Comparison of ENCODE assay signal across 8 cellular contexts in genomic region chr3:94069242-94069813, GRCh38. TPM values are rescaled to one million over a fixed set of nuclear protein-coding genes. Genes with fewer than 3 reads are reported as not detected.
DNase-seq lines count a peak whose midpoint lies in the region; ATAC-seq, FAIRE-seq and TF ChIP-seq lines count a peak whose summit lies in the region.

No MANE protein-coding gene starts in this region.

- TF ChIP-seq POLR2A in erythroblast (IDR thresholded peaks at IDR 0.05; ENCODE audit: low read length), result no peak

- peaks cover 5% of the 10 kb centered on the region for H3K79me2 ChIP-seq in PC-3 (ENCODE audit: low read length)

- peak; percentile 90 for FAIRE-seq in small intestine (lab: Jason Lieb, UNC)

- peak; percentile 83 for TF ChIP-seq CTCF in PC-3 (conservative IDR thresholded peaks at IDR 0.05; ENCODE audit: low read depth, low read length)
- TF ChIP-seq CTCF in WTC11 (IDR thresholded peaks at IDR 0.05), result no peak

- H3K36me3 ChIP-seq in PC-3 (ENCODE audit: low read depth, low read length) (0 out of 2 replicates have a peak, but pooled peaks cover 10% of the 10 kb centered on the region), small intestine (ENCODE audit: control insufficient read depth in 2 of 2, insufficient read depth in 2 of 2, low read length in 2 of 2) (peaks cover 2 to 8% of the 10 kb centered on the region in 2 donors)

- peaks cover 6% of the 10 kb centered on the region for H3K9me3 Mint-ChIP-seq in activated naive CD8-positive, alpha-beta T cell treated with anti-CD3 and anti-CD28 coated beads, Interleukin-2, amount 10 ng/mL, durations not matched to agents 7 days and 5 days
- peaks cover 3% of the 10 kb centered on the region for H3K9me3 Mint-ChIP-seq in activated naive CD8-positive, alpha-beta T cell treated with anti-CD3 and anti-CD28 coated beads for 36 hours
- peaks cover 5% of the 10 kb centered on the region for H3K9me3 Mint-ChIP-seq in WTC11

- H3K9me3 ChIP-seq in PC-3 (ENCODE audit: low read length), result no peaks in the 10 kb centered on the region
- H3K9me3 ChIP-seq in small intestine (ENCODE audit: control insufficient read depth, low read depth), result no peaks in the 10 kb centered on the region

- WGBS in small intestine, 3 donors, result 33 to 51% (median 39%) methylated on average over 4 of the region's 4 CpGs

- H3K4me1 Mint-ChIP-seq in activated naive CD8-positive, alpha-beta T cell treated with anti-CD3 and anti-CD28 coated beads, Interleukin-2, amount 10 ng/mL, durations not matched to agents 7 days and 5 days, result peaks cover 47% of the 10 kb centered on the region
- H3K4me1 Mint-ChIP-seq in activated naive CD8-positive, alpha-beta T cell treated with anti-CD3 and anti-CD28 coated beads for 36 hours, result peaks cover 59% of the 10 kb centered on the region
- H3K4me1 Mint-ChIP-seq in WTC11, result no peaks in the 10 kb centered on the region

- H3F3A ChIP-seq in PC-3 (ENCODE audit: low read length, unreplicated experiment), result no peaks in the 10 kb centered on the region

- CTCF ChIA-PET in PC-3 (lab: Charles Lee), result interaction anchor here (0.5 to 1.2 kb wide), 8 partner anchors 18 to 228 kb away, joined by 3 to 8 read pairs (median 3); no protein-coding TSS in a partner anchor
- CTCF ChIA-PET in WTC11 (lab: Charles Lee), result interaction anchor here (0.5 to 1.0 kb wide), 8 partner anchors 11 to 75 kb away, joined by 3 to 5 read pairs (median 4); no protein-coding TSS in a partner anchor

- no peaks in the 10 kb centered on the region for H4K20me1 ChIP-seq in PC-3 (ENCODE audit: low read length)

- H3K4me2 ChIP-seq in PC-3 (ENCODE audit: low read length), result no peak overlapping the region

- POLR2A ChIA-PET in activated naive CD8-positive, alpha-beta T cell treated with anti-CD3 and anti-CD28 coated beads, Interleukin-2, amount 10 ng/mL, durations not matched to agents 7 days and 5 days (lab: Charles Lee), result no interaction called here
- POLR2A ChIA-PET in PC-3 (lab: Charles Lee; ENCODE audit: unreplicated experiment), result no interaction called here
- POLR2A ChIA-PET in WTC11 (lab: Charles Lee), result no interaction called here

- H3K9me2 ChIP-seq in PC-3 (replicated peaks; ENCODE audit: low read length), result no peaks in the 10 kb centered on the region

- no peak overlapping the region for H3K9ac ChIP-seq in PC-3 (ENCODE audit: low read length)

- intact Hi-C loops in PC-3 (cut with micrococcal nuclease), result loop anchor here (1.0 to 5.0 kb wide), 2 partner anchors 65 to 227 kb away; no protein-coding TSS in a partner anchor

- H3K27me3 ChIP-seq in PC-3 (ENCODE audit: low read length) (no peaks in the 10 kb centered on the region), small intestine (ENCODE audit: control insufficient read depth in 2 of 2, insufficient read depth in 2 of 2, low read length in 2 of 2) (no peaks in the 10 kb centered on the region)

- H3K27ac Mint-ChIP-seq in activated naive CD8-positive, alpha-beta T cell treated with anti-CD3 and anti-CD28 coated beads, Interleukin-2, amount 10 ng/mL, durations not matched to agents 7 days and 5 days, result peak overlapping the region; percentile 7
- H3K27ac Mint-ChIP-seq in activated naive CD8-positive, alpha-beta T cell treated with anti-CD3 and anti-CD28 coated beads for 36 hours, result no peak overlapping the region
- no peak overlapping the region for H3K27ac Mint-ChIP-seq in WTC11

- no peak overlapping the region for H3K4me3 Mint-ChIP-seq in activated naive CD8-positive, alpha-beta T cell treated with anti-CD3 and anti-CD28 coated beads, Interleukin-2, amount 10 ng/mL, durations not matched to agents 7 days and 5 days
- H3K4me3 Mint-ChIP-seq in activated naive CD8-positive, alpha-beta T cell treated with anti-CD3 and anti-CD28 coated beads for 36 hours, result no peak overlapping the region
- no peak overlapping the region for H3K4me3 Mint-ChIP-seq in WTC11

- H3K27ac ChIP-seq in PC-3 (ENCODE audit: low read length) (no peak overlapping the region), small intestine (ENCODE audit: low read depth in 1 of 2, low read length in 1 of 2) (no peak overlapping the region)

- peaks cover 51% of the 10 kb centered on the region for H3K36me3 Mint-ChIP-seq in activated naive CD8-positive, alpha-beta T cell treated with anti-CD3 and anti-CD28 coated beads, Interleukin-2, amount 10 ng/mL, durations not matched to agents 7 days and 5 days
- peaks cover 58% of the 10 kb centered on the region for H3K36me3 Mint-ChIP-seq in activated naive CD8-positive, alpha-beta T cell treated with anti-CD3 and anti-CD28 coated beads for 36 hours
- H3K36me3 Mint-ChIP-seq in WTC11, result peaks cover 13% of the 10 kb centered on the region

- ATAC-seq in activated naive CD8-positive, alpha-beta T cell treated with anti-CD3 and anti-CD28 coated beads, Interleukin-2, amount 10 ng/mL, durations not matched to agents 7 days and 5 days (ENCODE audit: low read depth), result no peak
- peak; percentile 24; the same call in 1 of the 2 replicates for ATAC-seq in PC-3
- no peak for ATAC-seq in GM21825 (IDR thresholded peaks at IDR 0.05; ENCODE audit: unreplicated experiment)
- no peak for ATAC-seq in WTC11

- H3K27me3 Mint-ChIP-seq in activated naive CD8-positive, alpha-beta T cell treated with anti-CD3 and anti-CD28 coated beads, Interleukin-2, amount 10 ng/mL, durations not matched to agents 7 days and 5 days, result no peaks in the 10 kb centered on the region
- H3K27me3 Mint-ChIP-seq in activated naive CD8-positive, alpha-beta T cell treated with anti-CD3 and anti-CD28 coated beads for 36 hours, result no peaks in the 10 kb centered on the region
- no peaks in the 10 kb centered on the region for H3K27me3 Mint-ChIP-seq in WTC11 (ENCODE audit: low read depth)

- no TSS peak for BruUV-seq in PC-3 (replicated peaks; lab: Mats Ljungman, UMichigan)

- H3K4me3 ChIP-seq in PC-3 (ENCODE audit: low read length) (no peak overlapping the region), small intestine (ENCODE audit: low read depth in 1 of 2, low read length in 2 of 2) (no peak overlapping the region)

- H3K4me1 ChIP-seq in PC-3 (ENCODE audit: insufficient read depth, low read length), result peaks cover 6% of the 10 kb centered on the region
- H3K4me1 ChIP-seq in small intestine (ENCODE audit: control insufficient read depth in 2 of 2, insufficient read depth in 1 of 2, low read depth in 1 of 2, low read length in 1 of 2), result peaks cover 0 to 2% of the 10 kb centered on the region in 2 donors

- no peak overlapping the region for H2AFZ ChIP-seq in PC-3 (ENCODE audit: low read length)

- DNase-seq in activated naive CD8-positive, alpha-beta T cell treated with anti-CD3 and anti-CD28 coated beads, Interleukin-2, amount 10 ng/mL, durations not matched to agents 7 days and 5 days, result no peak
- no peak for DNase-seq in activated naive CD8-positive, alpha-beta T cell treated with anti-CD3 and anti-CD28 coated beads for 36 hours
- DNase-seq in PC-3, result peak; percentile 58
- DNase-seq in erythroblast (lab: John Stamatoyannopoulos, UW), result peak; percentile 18 to 34
- DNase-seq in small intestine, result no peak
- DNase-seq in cortex of kidney (lab: John Stamatoyannopoulos, UW), result no peak
- DNase-seq in WTC11 (ENCODE audit: low spot score), result no peak

TF ChIP-seq in WTC11, 78 proteins besides CTCF, POLR2A, EP300 and RAD21:
- TF ChIP-seq ZNF396 (CRISPR knock-in tag; IDR thresholded peaks at IDR 0.05; ENCODE audit: borderline replicate concordance) (no peak), ZNF138 (CRISPR knock-in tag; conservative IDR thresholded peaks at IDR 0.05) (no peak), FOXK1 (CRISPR knock-in tag; IDR thresholded peaks at IDR 0.05) (no peak), MAX (CRISPR knock-in tag; IDR thresholded peaks at IDR 0.05) (no peak), SP1 (CRISPR knock-in tag; conservative IDR thresholded peaks at IDR 0.05) (no peak)
- TF ChIP-seq, protein P1, sequence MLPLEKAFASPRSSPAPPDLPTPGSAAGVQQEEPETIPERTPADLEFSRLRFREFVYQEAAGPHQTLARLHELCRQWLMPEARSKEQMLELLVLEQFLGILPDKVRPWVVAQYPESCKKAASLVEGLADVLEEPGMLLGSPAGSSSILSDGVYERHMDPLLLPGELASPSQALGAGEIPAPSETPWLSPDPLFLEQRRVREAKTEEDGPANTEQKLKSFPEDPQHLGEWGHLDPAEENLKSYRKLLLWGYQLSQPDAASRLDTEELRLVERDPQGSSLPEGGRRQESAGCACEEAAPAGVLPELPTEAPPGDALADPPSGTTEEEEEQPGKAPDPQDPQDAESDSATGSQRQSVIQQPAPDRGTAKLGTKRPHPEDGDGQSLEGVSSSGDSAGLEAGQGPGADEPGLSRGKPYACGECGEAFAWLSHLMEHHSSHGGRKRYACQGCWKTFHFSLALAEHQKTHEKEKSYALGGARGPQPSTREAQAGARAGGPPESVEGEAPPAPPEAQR (CRISPR knock-in tag; IDR thresholded peaks at IDR 0.05), result no peak

RNA-seq across cellular contexts. Expression of gene NSUN3, which starts 6.5 kb away (rescaled TPM):
- 10 to 100 TPM; 16.4 to 18.4 TPM for total RNA-seq in activated naive CD8-positive, alpha-beta T cell treated with anti-CD3 and anti-CD28 coated beads, Interleukin-2, amount 10 ng/mL, durations not matched to agents 7 days and 5 days
- 10 to 100 TPM; 13.2 to 13.5 TPM for total RNA-seq in activated naive CD8-positive, alpha-beta T cell treated with anti-CD3 and anti-CD28 coated beads for 36 hours
- total RNA-seq in PC-3 (2014; rRNA removed) (4.4 and 5.3 TPM in 2 replicates), WTC11 (2021) (7.6 to 9.3 TPM (median 8.2 TPM) in 3 replicates)
- 1 to 10 TPM; 4.9 to 9.8 (median 5.7) TPM for polyA plus RNA-seq in small intestine

RNA-seq across cellular contexts. Expression of gene DHFR2, which starts 6.6 kb away (rescaled TPM):
- total RNA-seq in activated naive CD8-positive, alpha-beta T cell treated with anti-CD3 and anti-CD28 coated beads, Interleukin-2, amount 10 ng/mL, durations not matched to agents 7 days and 5 days, result 1 to 10 TPM; 7.7 to 9.6 TPM
- 1 to 10 TPM; 6.6 to 7.1 TPM for total RNA-seq in activated naive CD8-positive, alpha-beta T cell treated with anti-CD3 and anti-CD28 coated beads for 36 hours
- total RNA-seq in PC-3 (2014; rRNA removed) (2.2 and 2.6 TPM in 2 replicates), WTC11 (2021) (2.6 to 2.8 TPM (median 2.7 TPM) in 3 replicates)
- 1 to 10 TPM; 1.6 to 4.7 (median 2.2) TPM for polyA plus RNA-seq in small intestine

RNA-seq across cellular contexts. Expression of gene STX19, which starts 40.9 kb away (rescaled TPM):
- total RNA-seq in activated naive CD8-positive, alpha-beta T cell treated with anti-CD3 and anti-CD28 coated beads, Interleukin-2, amount 10 ng/mL, durations not matched to agents 7 days and 5 days, result not detected
- not detected for total RNA-seq in activated naive CD8-positive, alpha-beta T cell treated with anti-CD3 and anti-CD28 coated beads for 36 hours
- not detected in 2 replicates for total RNA-seq in PC-3 (2014; rRNA removed)
- polyA plus RNA-seq in small intestine, result 10 to 100 TPM in 1 of 3 donors, 1 to 10 TPM in 2; 3.4 to 13.6 (median 5.1) TPM
- total RNA-seq in WTC11 (2021), result not detected in 3 replicates

Comparison
In these comparisons a context has a peak if more than half of its experiments do, and no peak if none do; other contexts are left out.
1. DNase-seq: peak in PC-3 (single experiment) and erythroblast (2 of 2); none in activated naive CD8-positive, alpha-beta T cell treated with anti-CD3 and anti-CD28 coated beads, Interleukin-2, amount 10 ng/mL, durations not matched to agents 7 days and 5 days (single experiment), activated naive CD8-positive, alpha-beta T cell treated with anti-CD3 and anti-CD28 coated beads for 36 hours (single experiment), small intestine (single experiment), cortex of kidney (single experiment) and WTC11 (single experiment).